In genomic region chr4:93285346-93285745, GRCh38 we compare ENCODE assay signal across 1 cellular context.
TF ChIP-seq lines count a peak whose summit lies in the region.

No MANE protein-coding gene starts in this region.

TF ChIP-seq in HepG2, 621 proteins besides CTCF, POLR2A, EP300 and RAD21:
- TF ChIP-seq GMEB1 (CRISPR knock-in tag; IDR thresholded peaks at IDR 0.05; ENCODE audit: borderline replicate concordance) (no peak), MAFK (conservative IDR thresholded peaks at IDR 0.05 in 1 of 2, IDR thresholded peaks at IDR 0.05 in 1 of 2; ENCODE audit: low read length in 2 of 2) (peak in 1 of 2 experiments; percentile 69; a peak in 2 of 4 replicates), MAFF (IDR thresholded peaks at IDR 0.05; ENCODE audit: low read depth, low read length) (peak; percentile 41; the same call in 1 of the 2 replicates)
